In the genomic region with DNA sequence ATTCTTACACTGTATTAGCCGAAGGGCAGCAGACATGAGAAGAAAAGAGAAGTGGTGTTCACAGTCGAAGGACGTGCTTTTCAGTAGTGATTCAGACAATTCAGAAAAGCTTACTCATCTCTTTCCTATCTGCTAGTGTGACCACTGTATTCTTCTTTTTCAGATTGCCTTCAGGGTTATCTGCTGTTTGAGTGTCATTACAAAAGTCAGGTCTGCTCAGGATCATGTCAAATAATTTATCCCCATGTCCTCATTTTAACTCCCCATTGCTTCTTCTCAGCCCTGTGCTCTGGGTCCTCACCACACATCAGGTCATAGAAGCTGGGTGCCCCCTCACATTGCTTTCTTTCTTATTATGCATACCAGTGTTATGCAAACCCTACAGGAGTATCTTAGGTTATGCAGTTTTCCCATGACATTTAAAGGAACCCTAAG, we compare ENCODE assay signal across 9 cellular contexts.
A peak's percentile ranks its signal among the peaks of the same experiment; 100 is the strongest.
DNase-seq lines count a peak whose midpoint lies in the region; ATAC-seq lines count a peak whose summit lies in the region.
"Had no signal": no experiment of that assay in that cellular context is flagged by ENCODE, and none has a peak within 500 bp of the region (broad histone marks: within the 10 kb centered on the region; RNA-seq: fewer than 3 reads in every experiment).

No MANE protein-coding gene starts in this region.

- H3K4me3 ChIP-seq in effector memory CD4-positive, alpha-beta T cell (ENCODE audit: insufficient read depth, low read depth, low read length, poor library complexity, severe bottlenecking) = no peak overlapping the region
- H3K4me3 ChIP-seq: pancreas had no signal

- peak; percentile 83 for ATAC-seq in GM21528 (IDR thresholded peaks at IDR 0.05; ENCODE audit: low FRiP score, unreplicated experiment)
- ATAC-seq in HG03571 (IDR thresholded peaks at IDR 0.05; ENCODE audit: unreplicated experiment) = peak; percentile 88

- H3K27ac ChIP-seq in effector memory CD4-positive, alpha-beta T cell (ENCODE audit: insufficient read depth, low read length, poor library complexity, severe bottlenecking) = no peak overlapping the region
- H3K27ac ChIP-seq: pancreas had no signal

- no peaks in the 10 kb centered on the region for H3K4me1 ChIP-seq in effector memory CD4-positive, alpha-beta T cell (ENCODE audit: control insufficient read depth, insufficient read depth, low read length, poor library complexity, severe bottlenecking)
- H3K4me1 ChIP-seq: pancreas had no signal

- no peaks in the 10 kb centered on the region for H3K27me3 ChIP-seq in effector memory CD4-positive, alpha-beta T cell (replicated peaks; ENCODE audit: control insufficient read depth, insufficient read depth, low read length, poor library complexity, severe bottlenecking)
- H3K27me3 ChIP-seq: pancreas had no signal

- H3K36me3 ChIP-seq in effector memory CD4-positive, alpha-beta T cell (ENCODE audit: control insufficient read depth, insufficient read depth, low read length) = no peaks in the 10 kb centered on the region
- H3K36me3 ChIP-seq: pancreas had no signal

- no peaks in the 10 kb centered on the region for H3K9me3 ChIP-seq in effector memory CD4-positive, alpha-beta T cell (ENCODE audit: control insufficient read depth, low read length)
- H3K9me3 ChIP-seq: pancreas had no signal

- DNase-seq in ELR (ENCODE audit: low read depth) (peak; percentile 37), fibroblast of peridontal ligament (ENCODE audit: extremely low read depth) (peak; percentile 53), SW 1271 (lab: John Stamatoyannopoulos, UW) (no peak), NCI-H1105 (lab: John Stamatoyannopoulos, UW) (no peak), KG1 (lab: John Stamatoyannopoulos, UW) (no peak)
- no peak for DNase-seq in effector memory CD4-positive, alpha-beta T cell
- DNase-seq: pancreas had no signal

Comparison
In these comparisons a context has a peak if more than half of its experiments do, and no peak if none do; other contexts are left out.
1. DNase-seq: peak in ELR (single experiment) and fibroblast of peridontal ligament (single experiment); none in SW 1271 (0 of 2), NCI-H1105 (single experiment), KG1 (single experiment) and effector memory CD4-positive, alpha-beta T cell (0 of 3).